In genomic region chr6:152651986-152652385, GRCh38 we compare ENCODE assay signal across 21 cellular contexts. TPM values are rescaled to one million over a fixed set of nuclear protein-coding genes. Genes with fewer than 3 reads are reported as not detected.
DNase-seq lines count a peak whose midpoint lies in the region; ATAC-seq, FAIRE-seq and TF ChIP-seq lines count a peak whose summit lies in the region.
"Had no signal": no experiment of that assay in that cellular context is flagged by ENCODE, and none has a peak within 500 bp of the region (broad histone marks: within the 10 kb centered on the region; RNA-seq: fewer than 3 reads in every experiment).

No MANE protein-coding gene starts in this region.

- no peaks in the 10 kb centered on the region for H3K27me3 ChIP-seq in GM23338 (ENCODE audit: insufficient read depth)

- no peaks in the 10 kb centered on the region for H3K79me2 ChIP-seq in GM23338 (replicated peaks; ENCODE audit: insufficient read depth)

- H3K36me3 Mint-ChIP-seq in GM23338 (ENCODE audit: low read depth), result no peaks in the 10 kb centered on the region
- H3K36me3 Mint-ChIP-seq: CD4-positive, CD25-positive, alpha-beta regulatory T cell had no signal

- TF ChIP-seq CTCF in GM23338 (conservative IDR thresholded peaks at IDR 0.05; ENCODE audit: low read depth in 2 of 2), result no peak
- no peak for TF ChIP-seq CTCF in astrocyte of the spinal cord (IDR thresholded peaks at IDR 0.05; ENCODE audit: low read depth, low read length)
- no peak for TF ChIP-seq CTCF in foreskin fibroblast (IDR thresholded peaks at IDR 0.05; ENCODE audit: low read depth, low read length)

- no peak overlapping the region for H3K27ac ChIP-seq in GM23338 (ENCODE audit: low read depth)
- H3K27ac ChIP-seq: SK-N-MC had no signal

- TF ChIP-seq POLR2A in H54 (IDR thresholded peaks at IDR 0.05; ENCODE audit: low read depth, low read length), result no peak

- H3K9me2 ChIP-seq in GM23338 (ENCODE audit: insufficient read depth), result 0 out of 2 replicates have a peak, but pooled peaks cover 3% of the 10 kb centered on the region

- no peak overlapping the region for H3K4me3 Mint-ChIP-seq in GM23338
- H3K4me3 Mint-ChIP-seq: CD4-positive, CD25-positive, alpha-beta regulatory T cell had no signal

- peaks cover 5% of the 10 kb centered on the region for H3K27me3 Mint-ChIP-seq in GM23338 (ENCODE audit: insufficient read depth, low read depth, poor library complexity)

- no peaks in the 10 kb centered on the region for H3K9me3 Mint-ChIP-seq in GM23338

- in situ Hi-C loops in astrocyte of the spinal cord (cut with HindIII; ENCODE audit: low sequenced_read_pairs), result no loop called here

- H3K4me1 ChIP-seq in GM23338 (ENCODE audit: insufficient read depth), result no peaks in the 10 kb centered on the region
- H3K4me1 ChIP-seq: BE2C, Caco-2 had no signal

- H3K4me3 ChIP-seq in GM23338 (no peak overlapping the region), astrocyte of the spinal cord (ENCODE audit: low read depth, low read length) (no peak overlapping the region), foreskin fibroblast (ENCODE audit: low read depth in 1 of 2, low read length in 2 of 2) (no peak overlapping the region)
- H3K4me3 ChIP-seq: GM12878, SK-N-MC had no signal

- H3K4me2 ChIP-seq in GM23338, result no peak overlapping the region

- ATAC-seq in GM23338, result no peak
- ATAC-seq in esophagus mucosa, result no peak
- ATAC-seq: GM12878, Right ventricle myocardium inferior had no signal

- DNase-seq in GM23338 (ENCODE audit: low spot score) (no peak), astrocyte of the spinal cord (ENCODE audit: low read depth, low spot score) (peak; percentile 51), foreskin fibroblast (peak; percentile 34 to 66), Kasumi-1 (lab: John Stamatoyannopoulos, UW) (no peak), NCI-H526 (lab: John Stamatoyannopoulos, UW) (no peak), H54 (ENCODE audit: insufficient read length, low spot score) (no peak)
- DNase-seq: ACHN; BE2C; Caco-2; CD4-positive, CD25-positive, alpha-beta regulatory T cell; GOT3; NCI-H1105; NCI-H2081 treated with DMSO at 0.1 percent for 48 hours; NCI-H446 treated with DMSO at 0.1 percent for 48 hours; NK-92 treated with Interleukin-12 subunit alpha and Interleukin-12 subunit beta, amount 100 ng/mL, for 24 hours had no signal

- H3K27ac Mint-ChIP-seq in GM23338, result no peak overlapping the region
- H3K27ac Mint-ChIP-seq: CD4-positive, CD25-positive, alpha-beta regulatory T cell had no signal

- H3F3A ChIP-seq in GM23338 (replicated peaks; ENCODE audit: low read depth), result no peaks in the 10 kb centered on the region

- H4K20me1 ChIP-seq in GM23338 (replicated peaks; ENCODE audit: insufficient read depth), result no peaks in the 10 kb centered on the region

- peaks cover 13% of the 10 kb centered on the region for H3K4me1 Mint-ChIP-seq in GM23338
- H3K4me1 Mint-ChIP-seq: CD4-positive, CD25-positive, alpha-beta regulatory T cell had no signal

- H3K36me3 ChIP-seq in GM23338 (ENCODE audit: insufficient read depth), result no peaks in the 10 kb centered on the region
- H3K36me3 ChIP-seq: BE2C had no signal

- FAIRE-seq in H54 (lab: Jason Lieb, UNC), result no peak
- FAIRE-seq: GM12878, GM19239, RCC 7860 had no signal

- H2AFZ ChIP-seq in GM23338, result peak overlapping the region; percentile 74; the same call in 1 of the 2 replicates

TF ChIP-seq in GM23338, 12 proteins besides CTCF, POLR2A, EP300 and RAD21 (continues in another document):
- TF ChIP-seq ZNF331 (CRISPR knock-in tag; IDR thresholded peaks at IDR 0.05; ENCODE audit: low read depth), result no peak
- no peak for TF ChIP-seq JUNB (IDR thresholded peaks at IDR 0.05; ENCODE audit: unreplicated experiment)
- no peak for TF ChIP-seq ETS1 (IDR thresholded peaks at IDR 0.05)
- TF ChIP-seq, protein P1, sequence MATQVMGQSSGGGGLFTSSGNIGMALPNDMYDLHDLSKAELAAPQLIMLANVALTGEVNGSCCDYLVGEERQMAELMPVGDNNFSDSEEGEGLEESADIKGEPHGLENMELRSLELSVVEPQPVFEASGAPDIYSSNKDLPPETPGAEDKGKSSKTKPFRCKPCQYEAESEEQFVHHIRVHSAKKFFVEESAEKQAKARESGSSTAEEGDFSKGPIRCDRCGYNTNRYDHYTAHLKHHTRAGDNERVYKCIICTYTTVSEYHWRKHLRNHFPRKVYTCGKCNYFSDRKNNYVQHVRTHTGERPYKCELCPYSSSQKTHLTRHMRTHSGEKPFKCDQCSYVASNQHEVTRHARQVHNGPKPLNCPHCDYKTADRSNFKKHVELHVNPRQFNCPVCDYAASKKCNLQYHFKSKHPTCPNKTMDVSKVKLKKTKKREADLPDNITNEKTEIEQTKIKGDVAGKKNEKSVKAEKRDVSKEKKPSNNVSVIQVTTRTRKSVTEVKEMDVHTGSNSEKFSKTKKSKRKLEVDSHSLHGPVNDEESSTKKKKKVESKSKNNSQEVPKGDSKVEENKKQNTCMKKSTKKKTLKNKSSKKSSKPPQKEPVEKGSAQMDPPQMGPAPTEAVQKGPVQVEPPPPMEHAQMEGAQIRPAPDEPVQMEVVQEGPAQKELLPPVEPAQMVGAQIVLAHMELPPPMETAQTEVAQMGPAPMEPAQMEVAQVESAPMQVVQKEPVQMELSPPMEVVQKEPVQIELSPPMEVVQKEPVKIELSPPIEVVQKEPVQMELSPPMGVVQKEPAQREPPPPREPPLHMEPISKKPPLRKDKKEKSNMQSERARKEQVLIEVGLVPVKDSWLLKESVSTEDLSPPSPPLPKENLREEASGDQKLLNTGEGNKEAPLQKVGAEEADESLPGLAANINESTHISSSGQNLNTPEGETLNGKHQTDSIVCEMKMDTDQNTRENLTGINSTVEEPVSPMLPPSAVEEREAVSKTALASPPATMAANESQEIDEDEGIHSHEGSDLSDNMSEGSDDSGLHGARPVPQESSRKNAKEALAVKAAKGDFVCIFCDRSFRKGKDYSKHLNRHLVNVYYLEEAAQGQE (IDR thresholded peaks at IDR 0.05; ENCODE audit: unreplicated experiment), result no peak
- no peak for TF ChIP-seq EZH2 (IDR thresholded peaks at IDR 0.05; ENCODE audit: low read depth, unreplicated experiment)

RNA-seq across cellular contexts. Expression of gene SYNE1, which starts 14.8 kb away (rescaled TPM):
- total RNA-seq in GM23338 (2014; rRNA removed; shearing (Covaris generic)), result 9.7 and 13.6 TPM in 2 replicates
- polyA plus RNA-seq in GM23338 (2016; fragmentation: Nextera tagmentation; extraction: Ambion mirVana), result 2.1 and 3.9 TPM in 2 replicates
- 4.0 TPM for total RNA-seq in esophagus mucosa

RNA-seq across cellular contexts. Expression of gene MYCT1, which starts 45.7 kb away (rescaled TPM):
- total RNA-seq in GM23338 (2014; rRNA removed; shearing (Covaris generic)), result 1.6 and 2.5 TPM in 2 replicates
- 1.7 and 1.9 TPM in 2 replicates for polyA plus RNA-seq in GM23338 (2016; fragmentation: Nextera tagmentation; extraction: Ambion mirVana)
- total RNA-seq in esophagus mucosa, result 1.6 TPM
- total RNA-seq: Caco-2, GM12878 had no signal
- polyA plus RNA-seq: CD4-positive, CD25-positive, alpha-beta regulatory T cell had no signal

Comparison
In these comparisons a context has a peak if more than half of its experiments do, and no peak if none do; other contexts are left out.
1. DNase-seq: peak in astrocyte of the spinal cord (single experiment) and foreskin fibroblast (2 of 2); none in GM23338 (single experiment), Kasumi-1 (0 of 2), NCI-H526 (0 of 2) and H54 (single experiment).